Comparison of ENCODE assay signal across 8 cellular contexts in genomic region chr11:103202048-103202651, GRCh38.
DNase-seq lines count a peak whose midpoint lies in the region; ATAC-seq and FAIRE-seq lines count a peak whose summit lies in the region.

No MANE protein-coding gene starts in this region.

- no peak overlapping the region for H3K27ac Mint-ChIP-seq in immature natural killer cell
- H3K27ac Mint-ChIP-seq in effector memory CD8-positive, alpha-beta T cell = no peak overlapping the region

- DNase-seq in COR-L47 (lab: John Stamatoyannopoulos, UW) (peak; percentile 9), HTR-8/SVneo (ENCODE audit: insufficient read length, low spot score) (peak; percentile 34), SW480 (ENCODE audit: low spot score) (peak; percentile 43), iPS DF 6.9 (ENCODE audit: low read depth, low spot score) (peak; percentile 5), NK-92 (lab: John Stamatoyannopoulos, UW; ENCODE audit: unreplicated experiment) (no peak), immature natural killer cell (no peak)
- DNase-seq in effector memory CD8-positive, alpha-beta T cell = no peak

- no peak overlapping the region for H3K4me3 Mint-ChIP-seq in immature natural killer cell
- no peak overlapping the region for H3K4me3 Mint-ChIP-seq in effector memory CD8-positive, alpha-beta T cell

- ATAC-seq in GM21737 (IDR thresholded peaks at IDR 0.05; ENCODE audit: unreplicated experiment) = no peak
- ATAC-seq in effector memory CD8-positive, alpha-beta T cell (replicated peaks) = no peak

- WGBS in iPS DF 6.9 (ENCODE audit: insufficient coverage, insufficient read length) = no CpG with 5 or more reads among the region's 3 CpGs

- no peak overlapping the region for H3K4me3 ChIP-seq in iPS DF 6.9 (ENCODE audit: low read length)

- H3K4me1 ChIP-seq in iPS DF 6.9 (ENCODE audit: control insufficient read depth, insufficient read depth, low read length) = no peaks in the 10 kb centered on the region

- FAIRE-seq in HTR-8/SVneo (lab: Jason Lieb, UNC) = peak; percentile 51

- H3K27me3 Mint-ChIP-seq in immature natural killer cell (ENCODE audit: low read depth in 3 of 3) = peaks cover 0 to 2% (median 0%) of the 10 kb centered on the region in 3 donors
- H3K27me3 Mint-ChIP-seq in effector memory CD8-positive, alpha-beta T cell = no peaks in the 10 kb centered on the region

- H3K9me3 ChIP-seq in iPS DF 6.9 (ENCODE audit: control insufficient read depth, insufficient read depth, low read length) = no peaks in the 10 kb centered on the region

- H3K27me3 ChIP-seq in iPS DF 6.9 (ENCODE audit: control insufficient read depth, insufficient read depth, low read length) = no peaks in the 10 kb centered on the region

- H3K36me3 ChIP-seq in iPS DF 6.9 (ENCODE audit: control insufficient read depth, insufficient read depth, low read length) = no peaks in the 10 kb centered on the region

- no peak overlapping the region for H3K27ac ChIP-seq in iPS DF 6.9 (ENCODE audit: low read length)

- no peaks in the 10 kb centered on the region for H3K9me3 Mint-ChIP-seq in immature natural killer cell
- H3K9me3 Mint-ChIP-seq in effector memory CD8-positive, alpha-beta T cell = no peaks in the 10 kb centered on the region

- no peaks in the 10 kb centered on the region for H3K4me1 Mint-ChIP-seq in immature natural killer cell
- H3K4me1 Mint-ChIP-seq in effector memory CD8-positive, alpha-beta T cell (ENCODE audit: low read depth in 2 of 2) = no peaks in the 10 kb centered on the region

- H3K36me3 Mint-ChIP-seq in immature natural killer cell = peaks cover 7 to 13% (median 8%) of the 10 kb centered on the region in 3 donors
- H3K36me3 Mint-ChIP-seq in effector memory CD8-positive, alpha-beta T cell (ENCODE audit: insufficient read depth) = peaks cover 3% of the 10 kb centered on the region

Comparison
In these comparisons a context has a peak if more than half of its experiments do, and no peak if none do; other contexts are left out.
1. DNase-seq: peak in COR-L47 (single experiment), HTR-8/SVneo (single experiment), SW480 (single experiment) and iPS DF 6.9 (single experiment); none in NK-92 (single experiment), immature natural killer cell (0 of 3) and effector memory CD8-positive, alpha-beta T cell (0 of 3).